19 cellular contexts compared by ENCODE assay signal in genomic region chr1:31433396-31433930, GRCh38.
"Had no signal": no experiment of that assay in that cellular context is flagged by ENCODE, and none has a peak within 500 bp of the region (broad histone marks: within the 10 kb centered on the region; RNA-seq: fewer than 3 reads in every experiment).

No MANE protein-coding gene starts in this region.

- FAIRE-seq: endometrium, keratinocyte had no signal

- H3K36me3 ChIP-seq: heart right ventricle, lower lobe of right lung had no signal

- H3K27ac ChIP-seq: heart right ventricle, lower lobe of right lung had no signal

- H3K4me3 Mint-ChIP-seq: brain; nephron progenitor cell; T-helper 1 cell treated with Interleukin-12 subunit alpha and Interleukin-12 subunit beta and Interleukin-4 antibody, amounts not matched to agents 30 μg/mL and 1 μg/mL, for 36 hours; WTC11 had no signal

- H3K27ac Mint-ChIP-seq: activated naive CD4-positive, alpha-beta T cell treated with anti-CD3 and anti-CD28 coated beads, Interleukin-2, amount 50 U/mL, for 72 hours; nephron progenitor cell; T-helper 1 cell treated with Interleukin-12 subunit alpha and Interleukin-12 subunit beta and Interleukin-4 antibody, amounts not matched to agents 30 μg/mL and 1 μg/mL, for 36 hours; WTC11 had no signal

- ATAC-seq: mucosa of descending colon had no signal

- H3K9me3 ChIP-seq: heart right ventricle, lower lobe of right lung, mucosa of descending colon had no signal

- H3K4me3 ChIP-seq: heart right ventricle, lower lobe of right lung, mucosa of descending colon had no signal

- H3K9me3 Mint-ChIP-seq: activated naive CD4-positive, alpha-beta T cell treated with anti-CD3 and anti-CD28 coated beads, Interleukin-2, amount 50 U/mL, for 72 hours; nephron progenitor cell; T-helper 1 cell treated with Interleukin-12 subunit alpha and Interleukin-12 subunit beta and Interleukin-4 antibody, amounts not matched to agents 30 μg/mL and 1 μg/mL, for 36 hours; WTC11 had no signal

- H3K27me3 Mint-ChIP-seq: brain had no signal

- H3K4me1 ChIP-seq: heart right ventricle, lower lobe of right lung had no signal

- H3K36me3 Mint-ChIP-seq: activated naive CD4-positive, alpha-beta T cell treated with anti-CD3 and anti-CD28 coated beads, Interleukin-2, amount 50 U/mL, for 72 hours had no signal

- DNase-seq: activated gamma-delta T cell treated with Interleukin-2 at 50 U/mL for 16 hours; activated T-cell treated with anti-CD3 and anti-CD28 coated beads for 4 hours; erythroblast; heart right ventricle; lower lobe of right lung; mesendoderm; mucosa of descending colon; nephron progenitor cell; occipital lobe; stimulated activated CD4-positive, alpha-beta T cell treated with anti-CD3 and anti-CD28 coated beads, Interleukin-2, amount 100 ng/mL, for 48 hours; stimulated activated CD8-positive, alpha-beta memory T cell treated with anti-CD3 and anti-CD28 coated beads, Interleukin-4, amount 100 ng/mL, for 48 hours; stimulated activated naive CD4-positive, alpha-beta T cell treated with Interleukin-2 at 50 U/mL for 16 hours; T1000 had no signal

- H3K27me3 ChIP-seq: heart right ventricle had no signal
